7 cellular contexts compared by ENCODE assay signal in genomic region chr15:30626194-30626565, GRCh38. TPM values are rescaled to one million over a fixed set of nuclear protein-coding genes. Genes with fewer than 3 reads are reported as not detected.
A peak's percentile ranks its signal among the peaks of the same experiment; 100 is the strongest.
DNase-seq lines count a peak whose midpoint lies in the region; ATAC-seq, FAIRE-seq and TF ChIP-seq lines count a peak whose summit lies in the region.
"Not testable (repeated sequence)": the region's sequence is repeated elsewhere in the genome, so short reads cannot be mapped to it uniquely, and the experiment has no call there.

No MANE protein-coding gene starts in this region.

- not testable (repeated sequence) for H3K27me3 Mint-ChIP-seq in activated T-helper 2 cell treated with anti-CD3 and anti-CD28 coated beads, Interferon-gamma antibody, Interleukin-2, Interleukin-4, amounts not matched to agents 10 μg/mL and 5 μg/mL and 100 μg/mL, durations not matched to agents 14 hours and 24 hours and 36 hours (ENCODE audit: low read depth)

- peak overlapping the region; percentile 47 for H3K9ac ChIP-seq in endothelial cell of umbilical vein (replicated peaks; ENCODE audit: extremely low read depth, insufficient read depth, low read length)

- dilution Hi-C loops in endothelial cell of umbilical vein (cut with MboI; ENCODE audit: extremely low pct_ligation_motif_present, low sequenced_read_pairs), result not testable (repeated sequence)

- H3K9me1 ChIP-seq in endothelial cell of umbilical vein (replicated peaks; ENCODE audit: control insufficient read depth, extremely low read depth, insufficient read depth, low read length), result not testable (repeated sequence)

- ATAC-seq in HG02759 (IDR thresholded peaks at IDR 0.05; ENCODE audit: unreplicated experiment), result peak; percentile 0
- peak; percentile 61; the same call in 1 of the 2 replicates for ATAC-seq in Panc1
- peak; percentile 50 for ATAC-seq in left lung

- BruUV-seq in Panc1 (replicated peaks; lab: Mats Ljungman, UMichigan); endothelial cell of umbilical vein (replicated peaks; lab: Mats Ljungman, UMichigan): not testable (repeated sequence)

- POLR2A ChIA-PET in Panc1 (lab: Charles Lee); endothelial cell of umbilical vein (lab: Charles Lee): not testable (repeated sequence)

- CTCF ChIA-PET in Panc1 (lab: Charles Lee); endothelial cell of umbilical vein (lab: Charles Lee): not testable (repeated sequence)

- H3K4me1 ChIP-seq in Panc1 (ENCODE audit: control insufficient read depth, insufficient read depth, low read length); endothelial cell of umbilical vein (ENCODE audit: control insufficient read depth, extremely low read depth, insufficient read depth, low read length); prostate gland (replicated peaks): not testable (repeated sequence)
- H3K4me1 ChIP-seq in left lung, result peaks cover 0 to 11% of the 10 kb centered on the region in 2 donors

- WGBS in prostate gland, result 0% methylated on average over 12 of the region's 22 CpGs

- not testable (repeated sequence) for FAIRE-seq in endothelial cell of umbilical vein (lab: Jason Lieb, UNC)

- DNase-seq in GM13976 (ENCODE audit: low spot score), result peak; percentile 11
- DNase-seq in Panc1 (ENCODE audit: low read depth, low spot score); activated T-helper 2 cell treated with anti-CD3 and anti-CD28 coated beads, Interferon-gamma antibody, Interleukin-2, Interleukin-4, amounts not matched to agents 10 μg/mL and 5 μg/mL and 100 μg/mL, durations not matched to agents 14 hours and 24 hours and 36 hours (ENCODE audit: low spot score); left lung; prostate gland (ENCODE audit: low spot score): not testable (repeated sequence)
- DNase-seq in endothelial cell of umbilical vein (ENCODE audit: low read depth, low spot score), result peak; percentile 45

- H3K27ac ChIP-seq in Panc1 (ENCODE audit: low read length), result peak overlapping the region; percentile 96
- H3K27ac ChIP-seq in endothelial cell of umbilical vein (ENCODE audit: insufficient read depth, low read depth, low read length), result peak overlapping the region; percentile 99
- peak overlapping the region; percentile 91 to 94 for H3K27ac ChIP-seq in left lung
- peak overlapping the region in 1 of 2 donors; percentile 88 for H3K27ac ChIP-seq in prostate gland

- H3K4me2 ChIP-seq in endothelial cell of umbilical vein (ENCODE audit: insufficient read depth, low read length), result peak overlapping the region; percentile 81

- TF ChIP-seq CTCF in GM13976 (IDR thresholded peaks at IDR 0.05; ENCODE audit: borderline replicate concordance, control extremely low read depth, extremely low read depth, insufficient read depth, missing control alignments); Panc1 (IDR thresholded peaks at IDR 0.05); endothelial cell of umbilical vein (IDR thresholded peaks at IDR 0.05; ENCODE audit: extremely low read depth in 1 of 2, insufficient read depth in 1 of 2, low read depth in 1 of 2, low read length in 2 of 2); left lung (IDR thresholded peaks at IDR 0.05); prostate gland (IDR thresholded peaks at IDR 0.05): not testable (repeated sequence)

- intact Hi-C loops in Panc1 (cut with micrococcal nuclease; ENCODE audit: unreplicated experiment); activated T-helper 2 cell treated with anti-CD3 and anti-CD28 coated beads, Interferon-gamma antibody, Interleukin-2, Interleukin-4, amounts not matched to agents 10 μg/mL and 5 μg/mL and 100 μg/mL, durations not matched to agents 14 hours and 24 hours and 36 hours (cut with micrococcal nuclease); endothelial cell of umbilical vein (cut with micrococcal nuclease); left lung (cut with DNase I); prostate gland (cut with DNase I): not testable (repeated sequence)

- H3K4me3 ChIP-seq in Panc1 (ENCODE audit: low read depth in 2 of 2, low read length in 2 of 2) (peak overlapping the region; percentile 61 to 77), endothelial cell of umbilical vein (replicated peaks in 1 of 3; ENCODE audit: insufficient read depth in 1 of 3, low read depth in 1 of 3, low read length in 3 of 3) (peak overlapping the region; percentile 56 to 85 (median 77)), left lung (peak overlapping the region; percentile 55 to 61), prostate gland (peak overlapping the region; percentile 33 to 52)

- H3K36me3 ChIP-seq in Panc1 (ENCODE audit: control insufficient read depth, insufficient read depth, low read length); endothelial cell of umbilical vein (ENCODE audit: control insufficient read depth in 2 of 2, extremely low read depth in 1 of 2, insufficient read depth in 2 of 2, low read length in 2 of 2); left lung; prostate gland: not testable (repeated sequence)

- H3K27me3 ChIP-seq in Panc1 (ENCODE audit: control insufficient read depth, insufficient read depth, low read length); endothelial cell of umbilical vein (ENCODE audit: control insufficient read depth in 2 of 2, insufficient read depth in 2 of 2, low read length in 2 of 2); left lung; prostate gland (replicated peaks; ENCODE audit: insufficient read depth): not testable (repeated sequence)

- not testable (repeated sequence) for H4K20me1 ChIP-seq in endothelial cell of umbilical vein (replicated peaks; ENCODE audit: control insufficient read depth, extremely low read depth, insufficient read depth, low read length)

- H3K4me3 Mint-ChIP-seq in activated T-helper 2 cell treated with anti-CD3 and anti-CD28 coated beads, Interferon-gamma antibody, Interleukin-2, Interleukin-4, amounts not matched to agents 10 μg/mL and 5 μg/mL and 100 μg/mL, durations not matched to agents 14 hours and 24 hours and 36 hours (ENCODE audit: low read depth), result peak overlapping the region; percentile 98

- H3K4me1 Mint-ChIP-seq in activated T-helper 2 cell treated with anti-CD3 and anti-CD28 coated beads, Interferon-gamma antibody, Interleukin-2, Interleukin-4, amounts not matched to agents 10 μg/mL and 5 μg/mL and 100 μg/mL, durations not matched to agents 14 hours and 24 hours and 36 hours (ENCODE audit: low read depth), result peaks cover 19% of the 10 kb centered on the region

- H3K79me2 ChIP-seq in endothelial cell of umbilical vein (ENCODE audit: control insufficient read depth, insufficient read depth, low read length), result peaks cover 46% of the 10 kb centered on the region

- peaks cover 25% of the 10 kb centered on the region for H3K36me3 Mint-ChIP-seq in activated T-helper 2 cell treated with anti-CD3 and anti-CD28 coated beads, Interferon-gamma antibody, Interleukin-2, Interleukin-4, amounts not matched to agents 10 μg/mL and 5 μg/mL and 100 μg/mL, durations not matched to agents 14 hours and 24 hours and 36 hours (ENCODE audit: low read depth)

- in situ Hi-C loops in GM13976 (cut with MboI; ENCODE audit: low sequenced_read_pairs, unreplicated experiment), result loop anchor here (25.0 kb wide), 1 partner anchor 1986 kb away; the partner anchor contains the start of gene ARHGAP11A
- in situ Hi-C loops in Panc1 (cut with HindIII; ENCODE audit: low pct_unique_long_range_greater_than_20kb, low sequenced_read_pairs), result not testable (repeated sequence)

- not testable (repeated sequence) for H3K9me3 ChIP-seq in Panc1 (ENCODE audit: control insufficient read depth, insufficient read depth, low read depth, low read length); endothelial cell of umbilical vein (replicated peaks; ENCODE audit: control insufficient read depth, insufficient read depth, low read length); left lung; prostate gland

- H3K27ac Mint-ChIP-seq in activated T-helper 2 cell treated with anti-CD3 and anti-CD28 coated beads, Interferon-gamma antibody, Interleukin-2, Interleukin-4, amounts not matched to agents 10 μg/mL and 5 μg/mL and 100 μg/mL, durations not matched to agents 14 hours and 24 hours and 36 hours, result peak overlapping the region; percentile 96

- not testable (repeated sequence) for TF ChIP-seq POLR2A in endothelial cell of umbilical vein (IDR thresholded peaks at IDR 0.05; ENCODE audit: low read depth, low read length); prostate gland (IDR thresholded peaks at IDR 0.05)

- H3K9me3 Mint-ChIP-seq in activated T-helper 2 cell treated with anti-CD3 and anti-CD28 coated beads, Interferon-gamma antibody, Interleukin-2, Interleukin-4, amounts not matched to agents 10 μg/mL and 5 μg/mL and 100 μg/mL, durations not matched to agents 14 hours and 24 hours and 36 hours, result not testable (repeated sequence)

- H2AFZ ChIP-seq in endothelial cell of umbilical vein (ENCODE audit: low read depth, low read length), result peak overlapping the region; percentile 62

RNA-seq across cellular contexts. Expression of gene GOLGA8H, which starts 22.4 kb away (rescaled TPM):
- total RNA-seq in Panc1 (2021; ENCODE audit: unreplicated experiment), result 1.5 TPM
- polyA plus RNA-seq in Panc1 (2012; ENCODE audit: insufficient read length), result 1.3 TPM
- total RNA-seq in activated T-helper 2 cell treated with anti-CD3 and anti-CD28 coated beads, Interferon-gamma antibody, Interleukin-2, Interleukin-4, amounts not matched to agents 10 μg/mL and 5 μg/mL and 100 μg/mL, durations not matched to agents 14 hours and 24 hours and 36 hours, result 0.37 and 0.76 TPM in 2 replicates
- total RNA-seq in endothelial cell of umbilical vein, result 2.3 and 3.3 TPM in 2 replicates
- polyA plus RNA-seq in endothelial cell of umbilical vein, result 0.29 and 0.39 TPM in 2 replicates
- polyA plus RNA-seq in endothelial cell of umbilical vein (2011; cell fraction: cytosol; rRNA removed), result 0.27 and 0.42 TPM in 2 replicates
- 4.6 and 5.3 TPM in 2 replicates for polyA plus RNA-seq in endothelial cell of umbilical vein (2011; cell fraction: nucleus; rRNA removed)
- polyA plus RNA-seq in endothelial cell of umbilical vein (2012), result 1.1 TPM in 2 replicates
- 0.47 and 0.58 TPM in 2 replicates for polyA minus RNA-seq in endothelial cell of umbilical vein
- not detected for polyA minus RNA-seq in endothelial cell of umbilical vein (2011; cell fraction: cytosol; rRNA and poly(A)+ RNA removed)
- 0.72 and 1.4 TPM in 2 replicates for polyA minus RNA-seq in endothelial cell of umbilical vein (2011; cell fraction: nucleus; rRNA and poly(A)+ RNA removed)
- total RNA-seq in left lung, result 1 to 10 TPM in 1 of 2 donors, under 1 TPM in 1; 0.55 to 1.1 TPM
- total RNA-seq in prostate gland, result under 1 TPM in 1 of 2 donors, not detected in 1; 0.28 TPM

Comparison
In these comparisons a context has a peak if more than half of its experiments do, and no peak if none do; other contexts are left out.
1. ATAC-seq: peak in every context shown above with its lines; median percentile 61 in Panc1; 50 in left lung; 0 in HG02759.